Comparison of ENCODE assay signal across 8 cellular contexts in genomic region chr1:77313491-77313890, GRCh38. TPM values are rescaled to one million over a fixed set of nuclear protein-coding genes. Genes with fewer than 3 reads are reported as not detected.
DNase-seq lines count a peak whose midpoint lies in the region; ATAC-seq, FAIRE-seq and TF ChIP-seq lines count a peak whose summit lies in the region.

No MANE protein-coding gene starts in this region.

- POLR2A ChIA-PET in CD4-positive, alpha-beta T cell (lab: Charles Lee) = interaction anchor here (0.8 to 2.7 kb wide), 4 partner anchors 16 to 212 kb away, joined by 3 to 8 read pairs (median 6); partner anchors contain the start of gene PIGK
- POLR2A ChIA-PET in GM12878 (lab: Charles Lee) = no interaction called here

- no peak overlapping the region for H3K4me3 Mint-ChIP-seq in CD4-positive, alpha-beta T cell
- H3K4me3 Mint-ChIP-seq in neural crest cell = no peak overlapping the region

- H3K9me3 Mint-ChIP-seq in CD4-positive, alpha-beta T cell = peaks cover 6% of the 10 kb centered on the region
- H3K9me3 Mint-ChIP-seq in neural crest cell = peaks cover 2% of the 10 kb centered on the region

- in situ Hi-C loops in GM12878 (cut with MboI) = no loop called here

- RAD21 ChIA-PET in GM12878 (lab: Charles Lee; ENCODE audit: unreplicated experiment) = no interaction called here

- H3K4me1 ChIP-seq in NT2/D1 (ENCODE audit: insufficient read depth, insufficient read length) = no peaks in the 10 kb centered on the region
- H3K4me1 ChIP-seq in GM12878 (ENCODE audit: control insufficient read depth, insufficient read depth, low read length) = no peaks in the 10 kb centered on the region

- no peaks in the 10 kb centered on the region for H3K36me3 ChIP-seq in NT2/D1 (ENCODE audit: insufficient read depth, insufficient read length, low read length)
- no peaks in the 10 kb centered on the region for H3K36me3 ChIP-seq in GM12878 (ENCODE audit: control insufficient read depth in 2 of 2, insufficient read depth in 2 of 2, low read length in 1 of 2)

- H3K4me2 ChIP-seq in GM12878 (ENCODE audit: control insufficient read depth, insufficient read depth) = no peak overlapping the region

- no peak overlapping the region for H3K4me3 ChIP-seq in NT2/D1 (ENCODE audit: insufficient read length, low read depth)
- no peak overlapping the region for H3K4me3 ChIP-seq in GM12878

- no peaks in the 10 kb centered on the region for H3K9me3 ChIP-seq in CD4-positive, alpha-beta T cell (ENCODE audit: control insufficient read depth, low read length)
- no peaks in the 10 kb centered on the region for H3K9me3 ChIP-seq in NT2/D1 (ENCODE audit: insufficient read depth, low read length)
- H3K9me3 ChIP-seq in GM12878 (replicated peaks; ENCODE audit: control insufficient read depth, insufficient read depth, low read length) = no peaks in the 10 kb centered on the region

- SMC1A ChIA-PET in GM12878 (lab: Charles Lee; ENCODE audit: uncharacterized antibody, unreplicated experiment) = no interaction called here

- TF ChIP-seq RAD21 in GM12878 (IDR thresholded peaks at IDR 0.05; ENCODE audit: insufficient read depth, low read depth, low read length) = no peak; the same call in 1 of the 2 replicates

- no peaks in the 10 kb centered on the region for H3K27me3 Mint-ChIP-seq in CD4-positive, alpha-beta T cell
- H3K27me3 Mint-ChIP-seq in neural crest cell (ENCODE audit: low read depth) = no peaks in the 10 kb centered on the region

- H3K27me3 ChIP-seq in CD4-positive, alpha-beta T cell (ENCODE audit: control insufficient read depth, insufficient read depth, low read length) = no peaks in the 10 kb centered on the region
- H3K27me3 ChIP-seq in NT2/D1 (ENCODE audit: insufficient read depth, insufficient read length) (no peaks in the 10 kb centered on the region), GM12878 (replicated peaks in 1 of 2; ENCODE audit: control insufficient read depth in 2 of 2, insufficient read depth in 2 of 2, low read length in 1 of 2) (no peaks in the 10 kb centered on the region; a peak in 1 of 4 replicates)

- peak in 5 of 10 experiments; percentile 10 to 25 (median 22) for DNase-seq in CD4-positive, alpha-beta T cell
- peak; percentile 22 for DNase-seq in NT2/D1 (ENCODE audit: low read depth, low spot score)
- no peak for DNase-seq in GM12878 (ENCODE audit: low read depth, low spot score)
- no peak for DNase-seq in neural crest cell (ENCODE audit: low read depth, low spot score)
- DNase-seq in NCI-H510A (lab: John Stamatoyannopoulos, UW) = no peak
- DNase-seq in NCI-H2029 (lab: John Stamatoyannopoulos, UW) = no peak
- no peak for DNase-seq in epidermal melanocyte (ENCODE audit: insufficient read length, low spot score)

- BruUV-seq in GM12878 (replicated peaks; lab: Mats Ljungman, UMichigan) = no TSS peak

- no peaks in the 10 kb centered on the region for H3K79me2 ChIP-seq in GM12878 (ENCODE audit: control insufficient read depth, insufficient read depth, low read length)

- CTCF ChIA-PET in CD4-positive, alpha-beta T cell (lab: Charles Lee) = interaction anchor here (0.8 to 1.4 kb wide), 2 partner anchors 23 to 106 kb away, joined by 3 read pairs; no protein-coding TSS in a partner anchor
- CTCF ChIA-PET in GM12878 (lab: Yijun Ruan, JAX) = interaction anchor here (1.0 to 1.5 kb wide), 3 partner anchors 150 to 1405 kb away, joined by 3 to 4 read pairs (median 4); no protein-coding TSS in a partner anchor

- no peak for TF ChIP-seq POLR2A in GM12878 (IDR thresholded peaks at IDR 0.05; ENCODE audit: low read depth, low read length)

- intact Hi-C loops in CD4-positive, alpha-beta T cell (cut with DNase I, micrococcal nuclease) = loop anchor here in 1 of 2 experiments (5.0 kb wide), 1 partner anchor 46 kb away; no protein-coding TSS in a partner anchor
- intact Hi-C loops in GM12878 (cut with micrococcal nuclease; ENCODE audit: unreplicated experiment) = loop anchor here (5.0 kb wide), 1 partner anchor 166 kb away; no protein-coding TSS in a partner anchor

- no peak for FAIRE-seq in GM12878 (lab: Jason Lieb, UNC)

- no peak for TF ChIP-seq CTCF in CD4-positive, alpha-beta T cell (IDR thresholded peaks at IDR 0.05)
- TF ChIP-seq CTCF in GM12878 (IDR thresholded peaks at IDR 0.05 in 2 of 3, conservative IDR thresholded peaks at IDR 0.05 in 1 of 3; ENCODE audit: control insufficient read depth in 2 of 3, extremely low read depth in 1 of 3, insufficient read depth in 1 of 3, low read depth in 3 of 3, low read length in 3 of 3) = peak in 2 of 3 experiments; percentile 22 to 36; a peak in 3 of 6 replicates
- peak; percentile 48 for TF ChIP-seq CTCF in neural crest cell (conservative IDR thresholded peaks at IDR 0.05)

- 35% methylated on average over 8 of the region's 8 CpGs for WGBS in GM12878 (ENCODE audit: insufficient coverage, insufficient replicate concordance, low lambda C conversion rate, missing lambda C conversion rate)

- peaks cover 43% of the 10 kb centered on the region for H3K36me3 Mint-ChIP-seq in CD4-positive, alpha-beta T cell (ENCODE audit: low read depth)
- no peaks in the 10 kb centered on the region for H3K36me3 Mint-ChIP-seq in neural crest cell (ENCODE audit: low read depth)

- peak; percentile 30 for ATAC-seq in CD4-positive, alpha-beta T cell (ENCODE audit: poor library complexity)
- ATAC-seq in GM21360 (IDR thresholded peaks at IDR 0.05; ENCODE audit: unreplicated experiment) (peak; percentile 83), GM12878 (peak; percentile 89)

- no peak for TF ChIP-seq EP300 in GM12878 (IDR thresholded peaks at IDR 0.05; ENCODE audit: borderline replicate concordance in 1 of 2, control insufficient read depth in 1 of 2, low read depth in 2 of 2, low read length in 2 of 2)

- H3K9ac ChIP-seq in NT2/D1 (ENCODE audit: insufficient read length, low read depth) (no peak overlapping the region), GM12878 (ENCODE audit: control insufficient read depth, insufficient read depth, low read length) (no peak overlapping the region)

- H3K27ac ChIP-seq in CD4-positive, alpha-beta T cell (ENCODE audit: low read depth, low read length) = no peak overlapping the region
- H3K27ac ChIP-seq in GM12878 (ENCODE audit: control insufficient read depth, insufficient read depth) = no peak overlapping the region

- no peaks in the 10 kb centered on the region for H4K20me1 ChIP-seq in GM12878 (ENCODE audit: control insufficient read depth, insufficient read depth)

- no peak overlapping the region for H2AFZ ChIP-seq in GM12878 (ENCODE audit: control insufficient read depth, low read depth, low read length)

- H3K4me1 Mint-ChIP-seq in CD4-positive, alpha-beta T cell (ENCODE audit: low read depth) = peaks cover 53% of the 10 kb centered on the region
- H3K4me1 Mint-ChIP-seq in neural crest cell = peaks cover 4% of the 10 kb centered on the region

- peak overlapping the region; percentile 21 for H3K27ac Mint-ChIP-seq in CD4-positive, alpha-beta T cell
- H3K27ac Mint-ChIP-seq in neural crest cell (ENCODE audit: unreplicated experiment) = no peak overlapping the region

TF ChIP-seq in GM12878, 131 proteins besides CTCF, POLR2A, EP300 and RAD21:
- TF ChIP-seq ZNF622 (IDR thresholded peaks at IDR 0.05) = no peak
- TF ChIP-seq SMC3 (IDR thresholded peaks at IDR 0.05; ENCODE audit: borderline replicate concordance, low read length) = peak; percentile 8; the same call in 1 of the 2 replicates
- TF ChIP-seq PBX3 (IDR thresholded peaks at IDR 0.05; ENCODE audit: insufficient replicate concordance, low read depth, low read length) = no peak

RNA-seq across cellular contexts. Expression of gene AK5, which starts 31.7 kb away (rescaled TPM):
- 10 to 100 TPM; 32.0 TPM for total RNA-seq in CD4-positive, alpha-beta T cell
- not detected in 2 replicates for total RNA-seq in GM12878 (2013; cell fraction: nucleolus; rRNA removed)
- total RNA-seq in GM12878 (2014; rRNA removed) (not detected in 2 replicates), GM12878 (2014; rRNA removed; fragmentation: Illumina TruSeq; extraction: Trizol) (not detected in 2 replicates), GM12878 (2021) (0.33 TPM in 1 of 2 replicates, not detected in the other), neural crest cell (1.1 and 1.7 TPM in 2 replicates)
- polyA plus RNA-seq in GM12878 (2011; ENCODE audit: low read depth) = not detected
- polyA plus RNA-seq in GM12878 (2011; rRNA removed) (not detected in 2 replicates), GM12878 (2014; fragmentation: Illumina TruSeq; extraction: Trizol) (not detected in 2 replicates), GM12878 (2014; fragmentation: Nextera tagmentation; extraction: Ambion mirVana) (not detected), GM12878 (2014; rRNA removed) (not detected in 2 replicates), GM12878 (2016; fragmentation: Nextera tagmentation; extraction: Ambion mirVana) (under 1 TPM in 1 of 2 experiments, not detected in 1; 0.08 TPM)
- not detected in 2 replicates for polyA plus RNA-seq in GM12878 (2011; cell fraction: cytosol; rRNA removed)
- not detected in 2 replicates for polyA plus RNA-seq in GM12878 (2011; cell fraction: nucleus; rRNA removed)
- polyA plus RNA-seq in GM12878 (2012) = not detected in 2 replicates
- polyA minus RNA-seq in GM12878 (2011; rRNA and poly(A)+ RNA removed) = not detected in 2 replicates
- polyA minus RNA-seq in GM12878 (2011; cell fraction: cytosol; rRNA and poly(A)+ RNA removed) = not detected in 2 replicates
- polyA minus RNA-seq in GM12878 (2011; cell fraction: nucleus; rRNA and poly(A)+ RNA removed) = not detected in 2 replicates

Comparison
In these comparisons a context has a peak if more than half of its experiments do, and no peak if none do; other contexts are left out.
1. ATAC-seq: peak in every context shown above with its lines; median percentile 89 in GM12878; 83 in GM21360; 30 in CD4-positive, alpha-beta T cell.
2. RNA of gene AK5, which starts 31.7 kb away (total RNA-seq): 32.0 TPM in CD4-positive, alpha-beta T cell; 1.1 to 1.7 TPM in neural crest cell and 0.33 TPM in GM12878; every median in the first group is over 10 times any median in the second.